In the genomic region with DNA sequence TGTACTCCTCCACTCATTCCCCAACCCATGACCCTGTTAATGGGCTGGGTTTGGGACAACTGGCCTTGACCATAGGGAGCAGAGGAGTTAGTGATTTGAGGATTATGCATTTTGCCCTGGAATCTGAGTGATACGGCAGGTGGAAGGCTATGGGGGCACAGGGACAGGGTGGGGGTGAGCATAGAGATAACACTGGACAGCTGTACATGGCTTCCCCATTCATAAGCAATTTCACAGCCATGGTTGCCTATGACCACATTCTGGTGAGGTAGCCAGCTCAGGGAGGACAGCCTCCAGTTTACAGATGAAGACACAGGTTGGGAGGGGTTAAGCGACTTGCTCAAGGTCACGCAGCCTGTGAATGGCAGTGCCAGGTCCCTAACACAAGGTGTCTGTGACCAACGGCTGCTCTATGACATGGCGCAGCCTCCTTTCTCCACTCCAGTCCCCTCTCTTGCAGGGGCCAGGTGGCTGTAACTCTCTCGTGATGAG, we compare ENCODE assay signal across 22 cellular contexts.
DNase-seq lines count a peak whose midpoint lies in the region; ATAC-seq and TF ChIP-seq lines count a peak whose summit lies in the region.
"Had no signal": no experiment of that assay in that cellular context is flagged by ENCODE, and none has a peak within 500 bp of the region (broad histone marks: within the 10 kb centered on the region; RNA-seq: fewer than 3 reads in every experiment).

No MANE protein-coding gene starts in this region.

- H3K27ac ChIP-seq in coronary artery = peak overlapping the region in 1 of 2 donors; percentile 40
- peak overlapping the region; percentile 18 for H3K27ac ChIP-seq in stomach smooth muscle (ENCODE audit: low read length)
- H3K27ac ChIP-seq in trophoblast cell (ENCODE audit: low read depth, low read length) = no peak overlapping the region
- H3K27ac ChIP-seq: 22Rv1, BLaER1, PC-9, RWPE1 had no signal

- no CpG with 5 or more reads among the region's 6 CpGs for WGBS in trophoblast cell (ENCODE audit: extremely low coverage, insufficient coverage, insufficient read length)

- H4K8ac ChIP-seq in trophoblast cell (ENCODE audit: low read depth, low read length) = no peak overlapping the region

- no peak for ATAC-seq in activated CD8-positive, alpha-beta T cell treated with anti-CD3 and anti-CD28 coated beads, Interleukin-2, amount 10 ng/mL, durations not matched to agents 7 days and 5 days
- ATAC-seq in activated CD8-positive, alpha-beta T cell treated with anti-CD3 and anti-CD28 coated beads for 36 hours = no peak
- ATAC-seq: GM12878, HCT116 had no signal

- CTCF ChIA-PET in activated CD8-positive, alpha-beta T cell treated with anti-CD3 and anti-CD28 coated beads, Interleukin-2, amount 10 ng/mL, durations not matched to agents 7 days and 5 days (lab: Charles Lee) = no interaction called here
- CTCF ChIA-PET in activated CD8-positive, alpha-beta T cell treated with anti-CD3 and anti-CD28 coated beads for 36 hours (lab: Charles Lee) = no interaction called here

- H3K4me3 ChIP-seq in coronary artery (no peak overlapping the region), stomach smooth muscle (ENCODE audit: low read length in 2 of 2) (no peak overlapping the region), trophoblast cell (ENCODE audit: low read depth, low read length) (no peak overlapping the region)
- H3K4me3 ChIP-seq: BLaER1, GM12878, PC-9 had no signal

- H3K27me3 ChIP-seq in stomach smooth muscle (ENCODE audit: control insufficient read depth in 1 of 2, insufficient read depth in 2 of 2, low read length in 2 of 2) (peaks cover 0 to 2% of the 10 kb centered on the region in 2 donors), trophoblast cell (ENCODE audit: insufficient read depth, low read length) (no peaks in the 10 kb centered on the region)
- H3K27me3 ChIP-seq: BLaER1 had no signal

- TF ChIP-seq CTCF in activated CD8-positive, alpha-beta T cell treated with anti-CD3 and anti-CD28 coated beads for 36 hours (IDR thresholded peaks at IDR 0.05) = no peak
- no peak for TF ChIP-seq CTCF in coronary artery (IDR thresholded peaks at IDR 0.05)

- no peaks in the 10 kb centered on the region for H3K9me3 ChIP-seq in stomach smooth muscle (ENCODE audit: control insufficient read depth in 2 of 2, low read length in 2 of 2)
- H3K9me3 ChIP-seq in trophoblast cell (ENCODE audit: insufficient read depth, low read depth, low read length) = no peaks in the 10 kb centered on the region
- H3K9me3 ChIP-seq: BLaER1, Caco-2 had no signal

- no peak overlapping the region for H4K12ac ChIP-seq in trophoblast cell (ENCODE audit: low read depth, low read length)

- H3K9me3 Mint-ChIP-seq in activated CD8-positive, alpha-beta T cell treated with anti-CD3 and anti-CD28 coated beads, Interleukin-2, amount 10 ng/mL, durations not matched to agents 7 days and 5 days (ENCODE audit: insufficient read depth) = no peaks in the 10 kb centered on the region
- no peaks in the 10 kb centered on the region for H3K9me3 Mint-ChIP-seq in activated CD8-positive, alpha-beta T cell treated with anti-CD3 and anti-CD28 coated beads for 36 hours
- H3K9me3 Mint-ChIP-seq: CD4-positive, alpha-beta memory T cell had no signal

- peak; percentile 23 for DNase-seq in activated CD8-positive, alpha-beta T cell treated with anti-CD3 and anti-CD28 coated beads, Interleukin-2, amount 10 ng/mL, durations not matched to agents 7 days and 5 days
- DNase-seq in activated CD8-positive, alpha-beta T cell treated with anti-CD3 and anti-CD28 coated beads for 36 hours = no peak
- DNase-seq in RPMI8226 (peak; percentile 40), coronary artery (ENCODE audit: low spot score) (peak; percentile 50), trophoblast cell (no peak), NCI-H82 treated with DMSO at 0.1 percent for 48 hours (lab: John Stamatoyannopoulos, UW; ENCODE audit: unreplicated experiment) (no peak)
- DNase-seq in activated CD4-positive, alpha-beta T cell treated with anti-CD3 and anti-CD28 coated beads for 48 hours = no peak
- DNase-seq: ACHN; Caco-2; CD4-positive, alpha-beta memory T cell; DND-41; GOT3; Kasumi-1; NCI-H1930; PC-9; SIG-M5 had no signal

- H3K4me1 ChIP-seq in stomach smooth muscle (ENCODE audit: control insufficient read depth, insufficient read depth, low read length) = peaks cover 37% of the 10 kb centered on the region
- H3K4me1 ChIP-seq in trophoblast cell (ENCODE audit: control insufficient read depth in 1 of 2, insufficient read depth in 2 of 2, low read length in 2 of 2) = no peaks in the 10 kb centered on the region
- H3K4me1 ChIP-seq: BLaER1, Caco-2 had no signal

- H3K79me2 ChIP-seq in trophoblast cell (ENCODE audit: control insufficient read depth, insufficient read depth, low read length, poor library complexity) = no peaks in the 10 kb centered on the region

- peaks cover 3% of the 10 kb centered on the region for H3K27me3 Mint-ChIP-seq in activated CD8-positive, alpha-beta T cell treated with anti-CD3 and anti-CD28 coated beads, Interleukin-2, amount 10 ng/mL, durations not matched to agents 7 days and 5 days (ENCODE audit: low read depth)
- peaks cover 5% of the 10 kb centered on the region for H3K27me3 Mint-ChIP-seq in activated CD8-positive, alpha-beta T cell treated with anti-CD3 and anti-CD28 coated beads for 36 hours

- no peak overlapping the region for H2BK12ac ChIP-seq in trophoblast cell (ENCODE audit: low read length)

- no peak overlapping the region for H3K18ac ChIP-seq in trophoblast cell (ENCODE audit: low read length)

- H2AK5ac ChIP-seq in trophoblast cell (ENCODE audit: low read length) = no peak overlapping the region

- no peak overlapping the region for H3K23ac ChIP-seq in trophoblast cell (ENCODE audit: low read length)

- H3K9ac ChIP-seq in stomach smooth muscle (ENCODE audit: low read length in 2 of 2) (no peak overlapping the region), trophoblast cell (ENCODE audit: low read length) (no peak overlapping the region)
- H3K9ac ChIP-seq: BLaER1 had no signal

- H2AFZ ChIP-seq in trophoblast cell (ENCODE audit: insufficient read depth, low read length, poor library complexity) = no peak overlapping the region
- H2AFZ ChIP-seq: PC-9 had no signal

- no peak overlapping the region for H3K4me2 ChIP-seq in trophoblast cell (ENCODE audit: low read length)
- H3K4me2 ChIP-seq: BLaER1, PC-9 had no signal

- no peak overlapping the region for H2BK5ac ChIP-seq in trophoblast cell (ENCODE audit: low read depth, low read length, poor library complexity)

- H3K4ac ChIP-seq in trophoblast cell (ENCODE audit: low read depth, low read length) = no peak overlapping the region

- H3K14ac ChIP-seq in trophoblast cell (ENCODE audit: low read length) = no peak overlapping the region

- H3K79me1 ChIP-seq in trophoblast cell (ENCODE audit: low read length) = no peaks in the 10 kb centered on the region

- H3K4me1 Mint-ChIP-seq in activated CD8-positive, alpha-beta T cell treated with anti-CD3 and anti-CD28 coated beads, Interleukin-2, amount 10 ng/mL, durations not matched to agents 7 days and 5 days (ENCODE audit: low read depth) = no peaks in the 10 kb centered on the region
- no peaks in the 10 kb centered on the region for H3K4me1 Mint-ChIP-seq in activated CD8-positive, alpha-beta T cell treated with anti-CD3 and anti-CD28 coated beads for 36 hours (ENCODE audit: low read depth)
- H3K4me1 Mint-ChIP-seq: CD4-positive, alpha-beta memory T cell had no signal

- no peak overlapping the region for H3K4me3 Mint-ChIP-seq in activated CD8-positive, alpha-beta T cell treated with anti-CD3 and anti-CD28 coated beads, Interleukin-2, amount 10 ng/mL, durations not matched to agents 7 days and 5 days
- no peak overlapping the region for H3K4me3 Mint-ChIP-seq in activated CD8-positive, alpha-beta T cell treated with anti-CD3 and anti-CD28 coated beads for 36 hours

- H3K36me3 Mint-ChIP-seq in activated CD8-positive, alpha-beta T cell treated with anti-CD3 and anti-CD28 coated beads, Interleukin-2, amount 10 ng/mL, durations not matched to agents 7 days and 5 days (ENCODE audit: low read depth) = no peaks in the 10 kb centered on the region
- no peaks in the 10 kb centered on the region for H3K36me3 Mint-ChIP-seq in activated CD8-positive, alpha-beta T cell treated with anti-CD3 and anti-CD28 coated beads for 36 hours (ENCODE audit: low read depth)
- H3K36me3 Mint-ChIP-seq: CD4-positive, alpha-beta memory T cell had no signal

- no peak overlapping the region for H3K27ac Mint-ChIP-seq in activated CD8-positive, alpha-beta T cell treated with anti-CD3 and anti-CD28 coated beads, Interleukin-2, amount 10 ng/mL, durations not matched to agents 7 days and 5 days
- H3K27ac Mint-ChIP-seq in activated CD8-positive, alpha-beta T cell treated with anti-CD3 and anti-CD28 coated beads for 36 hours = no peak overlapping the region
- H3K27ac Mint-ChIP-seq: CD4-positive, alpha-beta memory T cell had no signal

- POLR2A ChIA-PET in activated CD8-positive, alpha-beta T cell treated with anti-CD3 and anti-CD28 coated beads, Interleukin-2, amount 10 ng/mL, durations not matched to agents 7 days and 5 days (lab: Charles Lee) = no interaction called here
- POLR2A ChIA-PET in activated CD8-positive, alpha-beta T cell treated with anti-CD3 and anti-CD28 coated beads for 36 hours (lab: Charles Lee) = no interaction called here

- no peaks in the 10 kb centered on the region for H3K36me3 ChIP-seq in stomach smooth muscle (ENCODE audit: control insufficient read depth in 2 of 2, insufficient read depth in 2 of 2, low read length in 2 of 2)
- no peaks in the 10 kb centered on the region for H3K36me3 ChIP-seq in trophoblast cell (ENCODE audit: control insufficient read depth in 1 of 2, insufficient read depth in 2 of 2, low read length in 2 of 2)
- H3K36me3 ChIP-seq: BLaER1 had no signal

- H4K91ac ChIP-seq in trophoblast cell (ENCODE audit: low read depth, low read length) = no peak overlapping the region

- no peak overlapping the region for H2BK120ac ChIP-seq in trophoblast cell (ENCODE audit: insufficient read depth, low read length, poor library complexity)

- intact Hi-C loops in activated CD8-positive, alpha-beta T cell treated with anti-CD3 and anti-CD28 coated beads for 36 hours (cut with micrococcal nuclease) = no loop called here

Comparison
In these comparisons a context has a peak if more than half of its experiments do, and no peak if none do; other contexts are left out.
1. DNase-seq: peak in activated CD8-positive, alpha-beta T cell treated with anti-CD3 and anti-CD28 coated beads, Interleukin-2, amount 10 ng/mL, durations not matched to agents 7 days and 5 days (single experiment), RPMI8226 (single experiment) and coronary artery (single experiment); none in activated CD8-positive, alpha-beta T cell treated with anti-CD3 and anti-CD28 coated beads for 36 hours (single experiment), activated CD4-positive, alpha-beta T cell treated with anti-CD3 and anti-CD28 coated beads for 48 hours (single experiment), trophoblast cell (0 of 2) and NCI-H82 treated with DMSO at 0.1 percent for 48 hours (single experiment).